16 cellular contexts compared by ENCODE assay signal in the genomic region with DNA sequence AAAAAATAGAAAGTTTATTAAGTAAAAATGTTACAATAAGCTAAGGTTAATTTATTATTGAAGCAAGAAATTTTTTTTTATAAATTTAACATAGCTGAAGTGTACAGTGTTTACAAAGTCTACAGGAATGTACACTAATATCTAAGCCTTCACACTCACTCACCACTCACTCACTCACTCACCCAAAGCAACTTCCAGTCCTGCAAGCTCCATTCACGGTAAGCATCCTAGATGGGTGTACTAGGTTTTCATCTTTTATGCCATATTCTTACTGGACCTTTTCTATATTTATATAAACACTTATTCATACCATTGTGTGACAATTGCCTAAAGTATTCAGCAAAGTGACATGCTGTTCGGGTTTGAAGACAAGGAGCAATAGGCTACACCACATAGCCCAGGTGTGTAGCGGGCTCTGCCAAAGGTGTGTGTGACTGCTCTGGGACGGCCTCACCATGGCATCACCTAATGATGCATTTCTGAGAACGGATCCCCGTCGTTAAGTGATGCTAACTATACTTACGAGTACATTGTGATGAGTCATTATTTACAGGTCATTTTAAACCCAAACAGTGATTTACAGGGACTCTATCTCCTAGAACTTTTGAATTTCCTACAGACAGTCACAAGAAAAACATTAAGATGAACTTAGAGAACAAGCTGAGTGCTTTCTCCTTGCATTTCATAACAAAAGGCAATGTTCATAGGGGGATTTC.
DNase-seq lines count a peak whose midpoint lies in the region; ATAC-seq, FAIRE-seq and TF ChIP-seq lines count a peak whose summit lies in the region.
"Had no signal": no experiment of that assay in that cellular context is flagged by ENCODE, and none has a peak within 500 bp of the region (broad histone marks: within the 10 kb centered on the region; RNA-seq: fewer than 3 reads in every experiment).

No MANE protein-coding gene starts in this region.

- no peak for TF ChIP-seq CTCF in fibroblast of lung (conservative IDR thresholded peaks at IDR 0.05 in 1 of 2, IDR thresholded peaks at IDR 0.05 in 1 of 2; ENCODE audit: low read depth in 1 of 2, low read length in 2 of 2)
- TF ChIP-seq CTCF in vagina (IDR thresholded peaks at IDR 0.05) = no peak
- TF ChIP-seq CTCF in pancreas (IDR thresholded peaks at IDR 0.05) = no peak

- H3K9ac ChIP-seq in fibroblast of lung (ENCODE audit: insufficient read depth, low read length) = no peak overlapping the region

- H3K4me1 ChIP-seq in fibroblast of lung (ENCODE audit: control insufficient read depth, extremely low read depth, insufficient read depth, low read length) (peaks cover 4% of the 10 kb centered on the region), vagina (no peaks in the 10 kb centered on the region), pancreas (no peaks in the 10 kb centered on the region)

- H4K20me1 ChIP-seq in fibroblast of lung (ENCODE audit: control insufficient read depth, extremely low read depth, insufficient read depth, low read length) = no peaks in the 10 kb centered on the region

- intact Hi-C loops in vagina (cut with DNase I) = no loop called here
- intact Hi-C loops in pancreas (cut with DNase I) = no loop called here

- ATAC-seq in pancreas = no peak
- ATAC-seq: GM23338, T-helper 17 cell had no signal

- H3K4me3 ChIP-seq in fibroblast of lung (replicated peaks in 1 of 4; ENCODE audit: control extremely low read depth in 1 of 4, insufficient read depth in 1 of 4, low read depth in 3 of 4, low read length in 4 of 4) = no peak overlapping the region
- H3K4me3 ChIP-seq in vagina = no peak overlapping the region
- no peak overlapping the region for H3K4me3 ChIP-seq in pancreas
- H3K4me3 ChIP-seq: GM23338 had no signal

- no peaks in the 10 kb centered on the region for H3K9me3 ChIP-seq in fibroblast of lung (ENCODE audit: control insufficient read depth, insufficient read depth, low read depth, low read length)
- no peaks in the 10 kb centered on the region for H3K9me3 ChIP-seq in vagina
- H3K9me3 ChIP-seq in pancreas = no peaks in the 10 kb centered on the region

- no peak overlapping the region for H2AFZ ChIP-seq in fibroblast of lung (ENCODE audit: low read length)
- H2AFZ ChIP-seq: GM23338 had no signal

- H3K79me2 ChIP-seq in fibroblast of lung (ENCODE audit: control insufficient read depth, insufficient read depth, low read length) = no peaks in the 10 kb centered on the region

- H3K27me3 ChIP-seq in fibroblast of lung (ENCODE audit: control insufficient read depth, insufficient read depth, low read length) = no peaks in the 10 kb centered on the region
- H3K27me3 ChIP-seq in vagina = no peaks in the 10 kb centered on the region
- no peaks in the 10 kb centered on the region for H3K27me3 ChIP-seq in pancreas

- H3K27ac ChIP-seq in fibroblast of lung (ENCODE audit: insufficient read depth, low read length) (no peak overlapping the region), vagina (peak overlapping the region; percentile 8), pancreas (no peak overlapping the region)

- peak; percentile 38 for DNase-seq in activated effector memory CD4-positive, alpha-beta T cell treated with anti-CD3 and anti-CD28 coated beads, Interleukin-2, amount 50 U/mL, for 16 hours
- no peak for DNase-seq in activated effector memory CD4-positive, alpha-beta T cell treated with Interleukin-2 at 50 U/mL for 16 hours
- DNase-seq in RKO (ENCODE audit: low spot score) (peak; percentile 25), fibroblast of lung (ENCODE audit: low read depth in 2 of 2) (peak; percentile 31 to 72), vagina (ENCODE audit: extremely low spot score in 2 of 2) (no peak), DMS 273 treated with DMSO at 0.1 percent for 48 hours (lab: John Stamatoyannopoulos, UW) (no peak), GM12892 (ENCODE audit: insufficient read length) (no peak), pancreas (no peak)
- DNase-seq: activated CD4-positive, alpha-beta T cell treated with anti-CD3 and anti-CD28 coated beads for 48 hours; activated T-cell treated with anti-CD3 and anti-CD28 coated beads, Interleukin-2, amount 50 U/mL, for 24 hours; amygdala; midbrain; NCI-H2171 treated with DMSO at 0.1 percent for 48 hours; nucleus accumbens; T-helper 17 cell had no signal

- H3K4me2 ChIP-seq in fibroblast of lung (ENCODE audit: extremely low read depth, insufficient read depth, low read length) = no peak overlapping the region
- H3K4me2 ChIP-seq: GM23338 had no signal

- 80 to 89% methylated on average over 8 of the region's 8 CpGs for WGBS in pancreas, 2 donors

- no peaks in the 10 kb centered on the region for H3K36me3 ChIP-seq in fibroblast of lung (ENCODE audit: control insufficient read depth, insufficient read depth, low read length)
- no peaks in the 10 kb centered on the region for H3K36me3 ChIP-seq in vagina
- H3K36me3 ChIP-seq in pancreas = no peaks in the 10 kb centered on the region

- FAIRE-seq in GM12892 (lab: Jason Lieb, UNC) = no peak
- FAIRE-seq in pancreas (lab: Jason Lieb, UNC) = no peak

- TF ChIP-seq POLR2A in vagina (IDR thresholded peaks at IDR 0.05) (no peak), GM12892 (IDR thresholded peaks at IDR 0.05; ENCODE audit: low read depth, low read length) (no peak)

Comparison
In these comparisons a context has a peak if more than half of its experiments do, and no peak if none do; other contexts are left out.
1. DNase-seq: peak in activated effector memory CD4-positive, alpha-beta T cell treated with anti-CD3 and anti-CD28 coated beads, Interleukin-2, amount 50 U/mL, for 16 hours (single experiment), RKO (single experiment) and fibroblast of lung (2 of 2); none in activated effector memory CD4-positive, alpha-beta T cell treated with Interleukin-2 at 50 U/mL for 16 hours (single experiment), vagina (0 of 2), DMS 273 treated with DMSO at 0.1 percent for 48 hours (single experiment), GM12892 (single experiment) and pancreas (0 of 6).